In the genomic region with DNA sequence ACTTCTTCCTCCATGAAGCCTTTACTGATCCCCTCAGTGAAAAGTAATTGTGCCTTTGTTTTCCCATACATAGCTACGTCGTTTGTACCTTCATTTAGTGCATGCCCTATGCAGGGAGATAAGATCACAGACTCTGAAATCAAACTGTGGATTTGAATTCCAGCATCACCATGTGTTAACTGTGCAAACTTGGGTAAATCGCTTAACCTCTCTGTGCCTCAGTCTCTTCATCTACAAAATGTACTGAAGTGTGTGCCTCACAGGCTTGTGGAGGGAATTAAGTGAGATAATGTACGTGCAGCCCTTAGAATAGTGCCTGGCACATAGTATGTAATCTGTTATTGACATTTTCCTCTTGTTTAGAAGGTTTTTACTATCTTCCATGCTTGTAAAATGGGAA, we compare ENCODE assay signal across 26 cellular contexts.
"Had no signal": no experiment of that assay in that cellular context is flagged by ENCODE, and none has a peak within 500 bp of the region (broad histone marks: within the 10 kb centered on the region; RNA-seq: fewer than 3 reads in every experiment).

No MANE protein-coding gene starts in this region.

- H3K9me3 ChIP-seq: MG63 had no signal

- ATAC-seq: activated CD8-positive, alpha-beta T cell treated with anti-CD3 and anti-CD28 coated beads, Interleukin-2, amount 10 ng/mL, durations not matched to agents 7 days and 5 days; Right ventricle myocardium inferior; T-cell had no signal

- DNase-seq: activated CD4-positive, alpha-beta T cell treated with anti-CD3 and anti-CD28 coated beads for 48 hours; activated CD4-positive, alpha-beta T cell treated with anti-CD3 and anti-CD28 coated beads, Interleukin-2, amount 50 U/mL, for 4 hours; activated CD8-positive, alpha-beta memory T cell treated with anti-CD3 and anti-CD28 coated beads, Interleukin-2, amount 50 U/mL, for 48 hours; activated CD8-positive, alpha-beta T cell treated with anti-CD3 and anti-CD28 coated beads, Interleukin-2, amount 10 ng/mL, durations not matched to agents 7 days and 5 days; activated naive CD4-positive, alpha-beta T cell; activated T-cell treated with anti-CD3 and anti-CD28 coated beads, Interleukin-2, amount 50 U/mL, for 1 hour; aorta; central memory CD4-positive, alpha-beta T cell; Kasumi-1; KBM-7; MG63; MV-4-11; NCI-H1105; NCI-H1436; NCI-H1694 treated with DMSO at 0.1 percent for 48 hours; NCI-H2029 treated with DMSO at 0.1 percent for 48 hours; NCI-H345; NCI-H510A; NCI-H526 treated with DMSO at 0.1 percent for 48 hours; NCI-H82; T-cell; T-helper 2 cell; T1000 had no signal

- H3K27me3 Mint-ChIP-seq: activated naive CD4-positive, alpha-beta T cell treated with anti-CD3 and anti-CD28 coated beads, Interleukin-2, amount 50 U/mL, for 24 hours; T-cell had no signal

- H3K9me3 Mint-ChIP-seq: activated naive CD4-positive, alpha-beta T cell treated with anti-CD3 and anti-CD28 coated beads, Interleukin-2, amount 50 U/mL, for 24 hours; T-cell had no signal

- H3K27ac ChIP-seq: SK-N-MC had no signal

- H3K27ac Mint-ChIP-seq: activated CD8-positive, alpha-beta T cell treated with anti-CD3 and anti-CD28 coated beads, Interleukin-2, amount 10 ng/mL, durations not matched to agents 7 days and 5 days; T-cell had no signal

- H3K4me3 ChIP-seq: MG63, SK-N-MC had no signal

- H3K4me3 Mint-ChIP-seq: activated CD8-positive, alpha-beta T cell treated with anti-CD3 and anti-CD28 coated beads, Interleukin-2, amount 10 ng/mL, durations not matched to agents 7 days and 5 days; activated naive CD4-positive, alpha-beta T cell treated with anti-CD3 and anti-CD28 coated beads, Interleukin-2, amount 50 U/mL, for 24 hours; T-cell had no signal

- H3K27me3 ChIP-seq: MG63 had no signal
